Comparison of ENCODE assay signal across 22 cellular contexts in the genomic region with DNA sequence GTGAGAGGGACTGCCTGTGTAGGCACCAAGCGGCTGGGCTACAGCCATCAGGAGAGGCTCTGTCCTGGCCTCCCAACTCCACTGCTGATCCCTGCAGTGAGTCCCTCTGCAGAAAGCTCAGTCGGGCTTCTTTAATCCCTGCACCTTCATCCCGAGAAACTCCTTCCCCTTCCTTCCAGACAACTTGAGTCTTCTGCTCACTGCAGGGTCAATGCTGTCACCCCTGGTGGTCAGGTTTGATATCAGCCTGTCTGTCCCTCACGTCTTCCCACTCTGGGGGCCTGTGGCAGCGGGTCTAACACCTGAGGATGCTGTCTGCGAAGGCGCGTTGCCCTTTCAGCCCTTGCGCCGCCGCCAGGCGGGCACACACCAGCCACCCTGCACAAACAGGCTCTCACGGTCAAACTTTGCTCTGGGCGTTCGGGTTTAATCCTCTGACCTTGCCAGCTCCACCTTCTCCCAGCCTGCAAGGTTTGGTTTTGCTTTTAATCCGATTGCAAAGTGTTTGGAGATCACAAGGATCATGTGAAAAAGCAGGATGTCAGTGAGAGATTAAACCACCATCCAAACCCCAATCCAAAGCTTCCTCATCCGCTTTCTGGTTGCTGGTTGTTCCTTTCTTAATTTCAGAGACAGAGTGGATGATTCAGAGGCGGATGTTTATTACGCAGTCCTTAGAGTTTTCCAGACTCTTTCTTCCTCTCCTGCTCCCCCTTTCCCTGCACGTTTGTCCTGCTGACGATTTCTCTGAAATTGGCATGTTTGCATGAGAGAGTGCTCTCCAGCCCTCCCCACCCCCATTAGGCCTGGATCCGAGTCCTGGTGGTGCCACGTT.
A peak's percentile ranks its signal among the peaks of the same experiment; 100 is the strongest.
DNase-seq lines count a peak whose midpoint lies in the region; ATAC-seq, FAIRE-seq and TF ChIP-seq lines count a peak whose summit lies in the region.
"Had no signal": no experiment of that assay in that cellular context is flagged by ENCODE, and none has a peak within 500 bp of the region (broad histone marks: within the 10 kb centered on the region; RNA-seq: fewer than 3 reads in every experiment).

No MANE protein-coding gene starts in this region.

- H3K4me3 ChIP-seq in Panc1 (ENCODE audit: low read depth in 2 of 2, low read length in 2 of 2) (no peak overlapping the region), iPS-20b (ENCODE audit: low read length) (no peak overlapping the region), mesenchymal stem cell (ENCODE audit: insufficient read depth in 1 of 2, low read depth in 1 of 2, low read length in 2 of 2) (no peak overlapping the region)
- H3K4me3 ChIP-seq: dorsolateral prefrontal cortex, SK-N-MC, tibial nerve had no signal

- no peak overlapping the region for H2BK12ac ChIP-seq in mesenchymal stem cell (ENCODE audit: low read length in 2 of 2)

- TF ChIP-seq CTCF in D721Med (IDR thresholded peaks at IDR 0.05; ENCODE audit: insufficient read depth, missing control alignments) (no peak), Panc1 (IDR thresholded peaks at IDR 0.05) (no peak)

- H2BK15ac ChIP-seq in mesenchymal stem cell (ENCODE audit: low read depth, poor library complexity, severe bottlenecking) = no peak overlapping the region

- BruUV-seq in Panc1 (replicated peaks; lab: Mats Ljungman, UMichigan) = no TSS peak

- no peak overlapping the region for H2BK5ac ChIP-seq in mesenchymal stem cell (ENCODE audit: low read depth, low read length, poor library complexity, severe bottlenecking)

- H3K36me3 ChIP-seq in Panc1 (ENCODE audit: control insufficient read depth, insufficient read depth, low read length) = no peaks in the 10 kb centered on the region
- H3K36me3 ChIP-seq in iPS-20b (ENCODE audit: insufficient read depth, low read depth, low read length) = no peaks in the 10 kb centered on the region
- no peaks in the 10 kb centered on the region for H3K36me3 ChIP-seq in mesenchymal stem cell (ENCODE audit: control insufficient read depth in 1 of 2, insufficient read depth in 2 of 2, low read depth in 1 of 2, low read length in 2 of 2)
- H3K36me3 ChIP-seq: tibial nerve had no signal

- no peak overlapping the region for H4K91ac ChIP-seq in mesenchymal stem cell (ENCODE audit: low read length)

- peak overlapping the region; percentile 39; the same call in 1 of the 2 replicates for H3K9ac ChIP-seq in iPS-20b (ENCODE audit: low read depth, low read length)
- H3K9ac ChIP-seq in mesenchymal stem cell (ENCODE audit: low read length) = no peak overlapping the region

- no peak overlapping the region for H3K23ac ChIP-seq in mesenchymal stem cell (ENCODE audit: low read length in 2 of 2)

- POLR2A ChIA-PET in Panc1 (lab: Charles Lee) = no interaction called here

- H3K27me3 ChIP-seq in Panc1 (ENCODE audit: control insufficient read depth, insufficient read depth, low read length) (no peaks in the 10 kb centered on the region), iPS-20b (ENCODE audit: insufficient read depth, low read length) (no peaks in the 10 kb centered on the region), mesenchymal stem cell (ENCODE audit: control insufficient read depth in 1 of 2, insufficient read depth in 1 of 2, low read length in 2 of 2) (peaks cover 4 to 30% of the 10 kb centered on the region in 2 experiments)
- H3K27me3 ChIP-seq: dorsolateral prefrontal cortex, tibial nerve had no signal

- intact Hi-C loops in Panc1 (cut with micrococcal nuclease; ENCODE audit: unreplicated experiment) (no loop called here), posterior vena cava (cut with DNase I) (no loop called here)

- H2AFZ ChIP-seq in mesenchymal stem cell (ENCODE audit: low read depth, low read length) = no peak overlapping the region

- no peak overlapping the region for H4K8ac ChIP-seq in mesenchymal stem cell (ENCODE audit: low read length)

- H3K4me1 ChIP-seq in Panc1 (ENCODE audit: control insufficient read depth, insufficient read depth, low read length) (no peaks in the 10 kb centered on the region), iPS-20b (ENCODE audit: insufficient read depth, low read length) (peaks cover 13% of the 10 kb centered on the region; the same call in 1 of the 2 replicates), mesenchymal stem cell (ENCODE audit: control insufficient read depth, insufficient read depth, low read depth, low read length) (no peaks in the 10 kb centered on the region)
- H3K4me1 ChIP-seq: tibial nerve had no signal

- H3K4ac ChIP-seq in mesenchymal stem cell (ENCODE audit: low read depth in 1 of 2, low read length in 2 of 2) = no peak overlapping the region

- H3K14ac ChIP-seq in mesenchymal stem cell (ENCODE audit: low read length in 2 of 2) = no peak overlapping the region

- DNase-seq in D721Med (ENCODE audit: insufficient read length, low spot score) (peak; percentile 76), Panc1 (ENCODE audit: low read depth, low spot score) (no peak), posterior vena cava (ENCODE audit: low spot score) (peak; percentile 68), mesenchymal stem cell (no peak), amniotic stem cell (lab: John Stamatoyannopoulos, UW) (no peak)
- DNase-seq in activated effector memory CD4-positive, alpha-beta T cell treated with Interleukin-2 at 50 U/mL for 16 hours = no peak
- DNase-seq: activated CD4-positive, alpha-beta T cell treated with anti-CD3 and anti-CD28 coated beads for 48 hours; activated CD8-positive, alpha-beta memory T cell treated with anti-CD3 and anti-CD28 coated beads for 24 hours; activated effector memory CD4-positive, alpha-beta T cell treated with anti-CD3 and anti-CD28 coated beads, Interleukin-2, amount 50 U/mL, for 16 hours; activated naive CD8-positive, alpha-beta T cell treated with anti-CD3 and anti-CD28 coated beads, Interleukin-2, amount 10 ng/mL, durations not matched to agents 7 days and 5 days; CD4-positive, alpha-beta memory T cell; DMS153; dorsolateral prefrontal cortex; Karpas-422; midbrain; NCI-H1436 treated with DMSO at 0.1 percent for 48 hours; NCI-H345 had no signal

- no peak overlapping the region for H3K4me2 ChIP-seq in mesenchymal stem cell (ENCODE audit: low read length, poor library complexity, severe bottlenecking)

- no peaks in the 10 kb centered on the region for H3K79me1 ChIP-seq in mesenchymal stem cell (replicated peaks; ENCODE audit: low read length, poor library complexity, severe bottlenecking)

- no peak overlapping the region for H3K18ac ChIP-seq in mesenchymal stem cell (ENCODE audit: low read depth in 1 of 2, low read length in 2 of 2)

- 79% methylated on average over 19 of the region's 23 CpGs for WGBS in mesenchymal stem cell

- in situ Hi-C loops in Panc1 (cut with HindIII; ENCODE audit: low pct_unique_long_range_greater_than_20kb, low sequenced_read_pairs) = no loop called here

- ATAC-seq in Panc1 (peak; percentile 51; the same call in 1 of the 2 replicates), GM21515 (IDR thresholded peaks at IDR 0.05; ENCODE audit: unreplicated experiment) (no peak)

- no peak overlapping the region for H2AK5ac ChIP-seq in mesenchymal stem cell (ENCODE audit: low read length, severe bottlenecking)

- CTCF ChIA-PET in Panc1 (lab: Charles Lee) = no interaction called here

- no peak overlapping the region for H2BK120ac ChIP-seq in mesenchymal stem cell (ENCODE audit: low read depth, low read length)

- H3K27ac ChIP-seq in Panc1 (ENCODE audit: low read length) (no peak overlapping the region), iPS-20b (ENCODE audit: low read length) (no peak overlapping the region), mesenchymal stem cell (ENCODE audit: low read length, poor library complexity, severe bottlenecking) (no peak overlapping the region)
- H3K27ac ChIP-seq: dorsolateral prefrontal cortex, RWPE1, SK-N-MC, tibial nerve had no signal

- peak; percentile 71 for FAIRE-seq in D721Med (lab: Jason Lieb, UNC)

- H3K9me3 ChIP-seq in Panc1 (ENCODE audit: control insufficient read depth, insufficient read depth, low read depth, low read length) = no peaks in the 10 kb centered on the region
- no peaks in the 10 kb centered on the region for H3K9me3 ChIP-seq in iPS-20b (ENCODE audit: insufficient read depth, low read depth, low read length)
- H3K9me3 ChIP-seq in mesenchymal stem cell (ENCODE audit: control insufficient read depth, low read length) = no peaks in the 10 kb centered on the region
- H3K9me3 ChIP-seq: tibial nerve had no signal

Comparison
In these comparisons a context has a peak if more than half of its experiments do, and no peak if none do; other contexts are left out.
1. DNase-seq: peak in D721Med (single experiment) and posterior vena cava (single experiment); none in Panc1 (single experiment), activated effector memory CD4-positive, alpha-beta T cell treated with Interleukin-2 at 50 U/mL for 16 hours (single experiment), mesenchymal stem cell (single experiment) and amniotic stem cell (single experiment).